Comparison of ENCODE assay signal across 10 cellular contexts in genomic region chr10:102678842-102679289, GRCh38. TPM values are rescaled to one million over a fixed set of nuclear protein-coding genes. Genes with fewer than 3 reads are reported as not detected.
DNase-seq lines count a peak whose midpoint lies in the region; ATAC-seq, FAIRE-seq and TF ChIP-seq lines count a peak whose summit lies in the region.
"Had no signal": no experiment of that assay in that cellular context is flagged by ENCODE, and none has a peak within 500 bp of the region (broad histone marks: within the 10 kb centered on the region; RNA-seq: fewer than 3 reads in every experiment).

No MANE protein-coding gene starts in this region.

- no peak for TF ChIP-seq POLR2A in NB4 (IDR thresholded peaks at IDR 0.05; ENCODE audit: extremely low read depth, insufficient read length)

- H3K4me1 ChIP-seq in pancreas, result peaks cover 0 to 17% (median 12%) of the 10 kb centered on the region in 3 donors

- no peaks in the 10 kb centered on the region for H3K36me3 ChIP-seq in pancreas

- peak overlapping the region in 2 of 4 donors; percentile 16 to 42 for H3K27ac ChIP-seq in pancreas

- intact Hi-C loops in Right ventricle myocardium superior (cut with DNase I), result no loop called here
- intact Hi-C loops in pancreas (cut with DNase I), result no loop called here

- peak; percentile 70 for ATAC-seq in Right ventricle myocardium superior (ENCODE audit: poor library complexity)
- peak; percentile 88 to 91 (median 90) for ATAC-seq in pancreas
- ATAC-seq in HG03457 (IDR thresholded peaks at IDR 0.05; ENCODE audit: unreplicated experiment), result no peak
- no peak for ATAC-seq in GM21390 (IDR thresholded peaks at IDR 0.05; ENCODE audit: unreplicated experiment)

- FAIRE-seq in pancreas (lab: Jason Lieb, UNC), result no peak
- FAIRE-seq: A204.1 had no signal

- TF ChIP-seq CTCF in NB4 (IDR thresholded peaks at IDR 0.05; ENCODE audit: low read depth, low read length), result peak; percentile 91
- peak; percentile 32 to 52 (median 38) for TF ChIP-seq CTCF in pancreas (IDR thresholded peaks at IDR 0.05)

- DNase-seq in DMS 273 (lab: John Stamatoyannopoulos, UW; ENCODE audit: unreplicated experiment), result peak; percentile 59
- DNase-seq in DMS 273 treated with DMSO at 0.1 percent for 48 hours (lab: John Stamatoyannopoulos, UW), result no peak
- DNase-seq in NB4 (ENCODE audit: low read depth), result peak; percentile 77
- peak; percentile 58 for DNase-seq in UCSD-AML1 (lab: John Stamatoyannopoulos, UW; ENCODE audit: unreplicated experiment)
- peak; percentile 82 for DNase-seq in Right ventricle myocardium superior
- DNase-seq in pancreas, result peak; percentile 65 to 89 (median 80)
- DNase-seq: activated naive CD8-positive, alpha-beta T cell treated with anti-CD3 and anti-CD28 coated beads, Interleukin-2, amount 10 ng/mL, durations not matched to agents 7 days and 5 days had no signal

- no peaks in the 10 kb centered on the region for H3K9me3 ChIP-seq in pancreas

- WGBS in pancreas, 2 donors, result 10 to 12% methylated on average over 8 to 9 of the region's 9 CpGs

- H3K27me3 ChIP-seq in pancreas, result no peaks in the 10 kb centered on the region

- H3K4me3 ChIP-seq in NB4 (ENCODE audit: low read depth, low read length) (no peak overlapping the region), pancreas (peak overlapping the region in 1 of 4 donors; percentile 20)

RNA-seq across cellular contexts. Expression of gene TRIM8, which starts 34.6 kb away (rescaled TPM):
- 103 TPM for total RNA-seq in Right ventricle myocardium superior
- 100 to 1,000 TPM in 1 of 6 donors, 10 to 100 TPM in 5; 65.2 to 106 (median 76.7) TPM for total RNA-seq in pancreas
- polyA plus RNA-seq in pancreas, result 10 to 100 TPM; 42.2 to 53.2 TPM

RNA-seq across cellular contexts. Expression of gene ARL3, which starts 35.3 kb away (rescaled TPM):
- total RNA-seq in Right ventricle myocardium superior, result 14.1 TPM
- 1 to 10 TPM; 2.5 to 4.5 (median 3.1) TPM for total RNA-seq in pancreas
- polyA plus RNA-seq in pancreas, result 1 to 10 TPM; 2.4 to 8.0 TPM

RNA-seq across cellular contexts. Expression of gene SFXN2, which starts 35.6 kb away (rescaled TPM):
- total RNA-seq in Right ventricle myocardium superior, result 1.7 TPM
- 10 to 100 TPM in 4 of 6 donors, 1 to 10 TPM in 2; 6.2 to 21.6 (median 10.4) TPM for total RNA-seq in pancreas
- 1 to 10 TPM; 5.6 to 9.0 TPM for polyA plus RNA-seq in pancreas

Comparison
In these comparisons a context has a peak if more than half of its experiments do, and no peak if none do; other contexts are left out.
1. ATAC-seq: peak in Right ventricle myocardium superior (single experiment) and pancreas (4 of 4); none in HG03457 (single experiment) and GM21390 (single experiment).